Comparison of ENCODE assay signal across 1 cellular context in the genomic region with DNA sequence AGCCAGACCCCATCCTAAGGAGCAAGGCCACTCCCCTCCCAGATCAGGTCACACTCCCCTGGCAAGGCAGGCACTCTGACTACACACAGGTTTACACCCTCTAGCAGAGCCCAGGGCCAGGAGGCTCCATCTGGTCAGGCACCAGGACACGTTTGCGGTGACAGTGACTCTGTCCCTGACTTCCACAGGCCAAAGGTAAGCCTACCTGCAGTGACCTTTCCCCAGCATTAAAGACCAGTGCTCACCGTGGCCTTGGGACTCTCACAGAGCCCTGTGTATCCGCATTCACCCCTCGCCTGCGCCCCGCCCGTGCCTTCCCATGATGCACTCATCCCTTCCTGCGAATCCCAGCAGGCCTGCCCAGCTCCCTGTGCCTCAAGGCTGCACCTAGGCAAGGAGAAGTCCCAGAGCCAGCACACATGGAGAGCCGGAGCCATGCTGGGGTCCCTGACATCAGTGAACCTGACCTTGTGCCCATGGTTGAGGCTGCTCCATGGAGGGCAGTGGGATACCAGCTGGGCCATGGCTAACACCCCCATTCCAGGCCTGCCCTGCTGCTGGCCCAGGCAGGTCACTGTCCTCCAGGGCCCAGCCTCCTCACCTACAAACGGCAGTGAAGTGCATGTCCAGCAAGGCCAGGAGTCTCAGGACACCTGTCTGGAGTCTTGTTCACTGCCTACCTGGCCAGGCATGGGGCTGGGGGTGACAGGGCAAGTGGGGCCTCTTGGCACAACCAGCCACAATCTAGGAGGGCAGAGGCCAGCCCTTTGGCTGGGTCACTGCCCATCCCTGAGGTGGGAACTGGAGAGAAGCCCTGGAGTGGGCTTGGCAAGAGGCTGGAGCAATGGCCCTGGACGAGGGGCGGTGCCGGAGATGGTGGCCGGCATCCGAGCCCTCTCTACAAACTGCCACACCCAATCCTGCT.
TF ChIP-seq lines count a peak whose summit lies in the region.

No MANE protein-coding gene starts in this region.

TF ChIP-seq in HepG2, 621 proteins besides CTCF, POLR2A, EP300 and RAD21 (continued from another document and continues in another):
- TF ChIP-seq, protein P1, sequence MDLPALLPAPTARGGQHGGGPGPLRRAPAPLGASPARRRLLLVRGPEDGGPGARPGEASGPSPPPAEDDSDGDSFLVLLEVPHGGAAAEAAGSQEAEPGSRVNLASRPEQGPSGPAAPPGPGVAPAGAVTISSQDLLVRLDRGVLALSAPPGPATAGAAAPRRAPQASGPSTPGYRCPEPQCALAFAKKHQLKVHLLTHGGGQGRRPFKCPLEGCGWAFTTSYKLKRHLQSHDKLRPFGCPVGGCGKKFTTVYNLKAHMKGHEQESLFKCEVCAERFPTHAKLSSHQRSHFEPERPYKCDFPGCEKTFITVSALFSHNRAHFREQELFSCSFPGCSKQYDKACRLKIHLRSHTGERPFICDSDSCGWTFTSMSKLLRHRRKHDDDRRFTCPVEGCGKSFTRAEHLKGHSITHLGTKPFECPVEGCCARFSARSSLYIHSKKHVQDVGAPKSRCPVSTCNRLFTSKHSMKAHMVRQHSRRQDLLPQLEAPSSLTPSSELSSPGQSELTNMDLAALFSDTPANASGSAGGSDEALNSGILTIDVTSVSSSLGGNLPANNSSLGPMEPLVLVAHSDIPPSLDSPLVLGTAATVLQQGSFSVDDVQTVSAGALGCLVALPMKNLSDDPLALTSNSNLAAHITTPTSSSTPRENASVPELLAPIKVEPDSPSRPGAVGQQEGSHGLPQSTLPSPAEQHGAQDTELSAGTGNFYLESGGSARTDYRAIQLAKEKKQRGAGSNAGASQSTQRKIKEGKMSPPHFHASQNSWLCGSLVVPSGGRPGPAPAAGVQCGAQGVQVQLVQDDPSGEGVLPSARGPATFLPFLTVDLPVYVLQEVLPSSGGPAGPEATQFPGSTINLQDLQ (CRISPR knock-in tag; IDR thresholded peaks at IDR 0.05): no peak
- TF ChIP-seq NCOR1 (IDR thresholded peaks at IDR 0.05; ENCODE audit: borderline replicate concordance, low read length) (no peak), MTA3 (CRISPR knock-in tag; IDR thresholded peaks at IDR 0.05) (no peak), ZNF207 (IDR thresholded peaks at IDR 0.05; ENCODE audit: borderline replicate concordance) (no peak), NFE2L2 (IDR thresholded peaks at IDR 0.05; ENCODE audit: low read length) (no peak), REXO4 (CRISPR knock-in tag; IDR thresholded peaks at IDR 0.05; ENCODE audit: borderline replicate concordance) (0 out of 2 replicates have a peak, but pooled peaks have one; percentile 34), CCDC6 (CRISPR knock-in tag; IDR thresholded peaks at IDR 0.05) (no peak), SAP130 (CRISPR knock-in tag; IDR thresholded peaks at IDR 0.05; ENCODE audit: low read depth) (peak; percentile 55), MXD4 (CRISPR knock-in tag; IDR thresholded peaks at IDR 0.05) (peak; percentile 58; the same call in 1 of the 2 replicates), ZNF383 (CRISPR knock-in tag; IDR thresholded peaks at IDR 0.05; ENCODE audit: borderline replicate concordance) (no peak), HNF4G (IDR thresholded peaks at IDR 0.05; ENCODE audit: borderline replicate concordance, low read depth, low read length) (peak; percentile 57), HNF4G (CRISPR knock-in tag; IDR thresholded peaks at IDR 0.05; ENCODE audit: borderline replicate concordance, low read depth) (peak; percentile 12; the same call in 1 of the 2 replicates), ZNF879 (CRISPR knock-in tag; IDR thresholded peaks at IDR 0.05) (no peak), ARID2 (CRISPR knock-in tag; IDR thresholded peaks at IDR 0.05; ENCODE audit: borderline replicate concordance) (no peak; the same call in 1 of the 2 replicates), PHF8 (CRISPR knock-in tag; IDR thresholded peaks at IDR 0.05) (peak; percentile 71; the same call in 1 of the 2 replicates), CEBPB (IDR thresholded peaks at IDR 0.05; ENCODE audit: borderline replicate concordance, low read depth, low read length) (no peak)
- TF ChIP-seq, protein P2, sequence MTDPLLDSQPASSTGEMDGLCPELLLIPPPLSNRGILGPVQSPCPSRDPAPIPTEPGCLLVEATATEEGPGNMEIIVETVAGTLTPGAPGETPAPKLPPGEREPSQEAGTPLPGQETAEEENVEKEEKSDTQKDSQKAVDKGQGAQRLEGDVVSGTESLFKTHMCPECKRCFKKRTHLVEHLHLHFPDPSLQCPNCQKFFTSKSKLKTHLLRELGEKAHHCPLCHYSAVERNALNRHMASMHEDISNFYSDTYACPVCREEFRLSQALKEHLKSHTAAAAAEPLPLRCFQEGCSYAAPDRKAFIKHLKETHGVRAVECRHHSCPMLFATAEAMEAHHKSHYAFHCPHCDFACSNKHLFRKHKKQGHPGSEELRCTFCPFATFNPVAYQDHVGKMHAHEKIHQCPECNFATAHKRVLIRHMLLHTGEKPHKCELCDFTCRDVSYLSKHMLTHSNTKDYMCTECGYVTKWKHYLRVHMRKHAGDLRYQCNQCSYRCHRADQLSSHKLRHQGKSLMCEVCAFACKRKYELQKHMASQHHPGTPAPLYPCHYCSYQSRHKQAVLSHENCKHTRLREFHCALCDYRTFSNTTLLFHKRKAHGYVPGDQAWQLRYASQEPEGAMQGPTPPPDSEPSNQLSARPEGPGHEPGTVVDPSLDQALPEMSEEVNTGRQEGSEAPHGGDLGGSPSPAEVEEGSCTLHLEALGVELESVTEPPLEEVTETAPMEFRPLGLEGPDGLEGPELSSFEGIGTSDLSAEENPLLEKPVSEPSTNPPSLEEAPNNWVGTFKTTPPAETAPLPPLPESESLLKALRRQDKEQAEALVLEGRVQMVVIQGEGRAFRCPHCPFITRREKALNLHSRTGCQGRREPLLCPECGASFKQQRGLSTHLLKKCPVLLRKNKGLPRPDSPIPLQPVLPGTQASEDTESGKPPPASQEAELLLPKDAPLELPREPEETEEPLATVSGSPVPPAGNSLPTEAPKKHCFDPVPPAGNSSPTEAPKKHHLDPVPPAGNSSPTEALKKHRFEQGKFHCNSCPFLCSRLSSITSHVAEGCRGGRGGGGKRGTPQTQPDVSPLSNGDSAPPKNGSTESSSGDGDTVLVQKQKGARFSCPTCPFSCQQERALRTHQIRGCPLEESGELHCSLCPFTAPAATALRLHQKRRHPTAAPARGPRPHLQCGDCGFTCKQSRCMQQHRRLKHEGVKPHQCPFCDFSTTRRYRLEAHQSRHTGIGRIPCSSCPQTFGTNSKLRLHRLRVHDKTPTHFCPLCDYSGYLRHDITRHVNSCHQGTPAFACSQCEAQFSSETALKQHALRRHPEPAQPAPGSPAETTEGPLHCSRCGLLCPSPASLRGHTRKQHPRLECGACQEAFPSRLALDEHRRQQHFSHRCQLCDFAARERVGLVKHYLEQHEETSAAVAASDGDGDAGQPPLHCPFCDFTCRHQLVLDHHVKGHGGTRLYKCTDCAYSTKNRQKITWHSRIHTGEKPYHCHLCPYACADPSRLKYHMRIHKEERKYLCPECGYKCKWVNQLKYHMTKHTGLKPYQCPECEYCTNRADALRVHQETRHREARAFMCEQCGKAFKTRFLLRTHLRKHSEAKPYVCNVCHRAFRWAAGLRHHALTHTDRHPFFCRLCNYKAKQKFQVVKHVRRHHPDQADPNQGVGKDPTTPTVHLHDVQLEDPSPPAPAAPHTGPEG (CRISPR knock-in tag; IDR thresholded peaks at IDR 0.05): 0 out of 2 replicates have a peak, but pooled peaks have one; percentile 32
- TF ChIP-seq, protein P3, sequence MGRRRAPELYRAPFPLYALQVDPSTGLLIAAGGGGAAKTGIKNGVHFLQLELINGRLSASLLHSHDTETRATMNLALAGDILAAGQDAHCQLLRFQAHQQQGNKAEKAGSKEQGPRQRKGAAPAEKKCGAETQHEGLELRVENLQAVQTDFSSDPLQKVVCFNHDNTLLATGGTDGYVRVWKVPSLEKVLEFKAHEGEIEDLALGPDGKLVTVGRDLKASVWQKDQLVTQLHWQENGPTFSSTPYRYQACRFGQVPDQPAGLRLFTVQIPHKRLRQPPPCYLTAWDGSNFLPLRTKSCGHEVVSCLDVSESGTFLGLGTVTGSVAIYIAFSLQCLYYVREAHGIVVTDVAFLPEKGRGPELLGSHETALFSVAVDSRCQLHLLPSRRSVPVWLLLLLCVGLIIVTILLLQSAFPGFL (CRISPR knock-in tag; IDR thresholded peaks at IDR 0.05): no peak
- TF ChIP-seq, protein P4, sequence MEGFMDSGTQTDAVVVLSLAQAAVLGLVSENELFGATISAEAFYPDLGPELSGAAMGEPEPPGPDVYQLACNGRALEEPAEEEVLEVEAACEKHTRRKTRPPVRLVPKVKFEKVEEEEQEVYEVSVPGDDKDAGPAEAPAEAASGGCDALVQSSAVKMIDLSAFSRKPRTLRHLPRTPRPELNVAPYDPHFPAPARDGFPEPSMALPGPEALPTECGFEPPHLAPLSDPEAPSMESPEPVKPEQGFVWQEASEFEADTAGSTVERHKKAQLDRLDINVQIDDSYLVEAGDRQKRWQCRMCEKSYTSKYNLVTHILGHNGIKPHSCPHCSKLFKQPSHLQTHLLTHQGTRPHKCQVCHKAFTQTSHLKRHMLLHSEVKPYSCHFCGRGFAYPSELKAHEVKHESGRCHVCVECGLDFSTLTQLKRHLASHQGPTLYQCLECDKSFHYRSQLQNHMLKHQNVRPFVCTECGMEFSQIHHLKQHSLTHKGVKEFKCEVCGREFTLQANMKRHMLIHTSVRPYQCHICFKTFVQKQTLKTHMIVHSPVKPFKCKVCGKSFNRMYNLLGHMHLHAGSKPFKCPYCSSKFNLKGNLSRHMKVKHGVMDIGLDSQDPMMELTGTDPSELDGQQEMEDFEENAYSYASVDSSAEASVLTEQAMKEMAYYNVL (CRISPR knock-in tag; IDR thresholded peaks at IDR 0.05; ENCODE audit: borderline replicate concordance): peak; percentile 63
- TF ChIP-seq, protein P5, sequence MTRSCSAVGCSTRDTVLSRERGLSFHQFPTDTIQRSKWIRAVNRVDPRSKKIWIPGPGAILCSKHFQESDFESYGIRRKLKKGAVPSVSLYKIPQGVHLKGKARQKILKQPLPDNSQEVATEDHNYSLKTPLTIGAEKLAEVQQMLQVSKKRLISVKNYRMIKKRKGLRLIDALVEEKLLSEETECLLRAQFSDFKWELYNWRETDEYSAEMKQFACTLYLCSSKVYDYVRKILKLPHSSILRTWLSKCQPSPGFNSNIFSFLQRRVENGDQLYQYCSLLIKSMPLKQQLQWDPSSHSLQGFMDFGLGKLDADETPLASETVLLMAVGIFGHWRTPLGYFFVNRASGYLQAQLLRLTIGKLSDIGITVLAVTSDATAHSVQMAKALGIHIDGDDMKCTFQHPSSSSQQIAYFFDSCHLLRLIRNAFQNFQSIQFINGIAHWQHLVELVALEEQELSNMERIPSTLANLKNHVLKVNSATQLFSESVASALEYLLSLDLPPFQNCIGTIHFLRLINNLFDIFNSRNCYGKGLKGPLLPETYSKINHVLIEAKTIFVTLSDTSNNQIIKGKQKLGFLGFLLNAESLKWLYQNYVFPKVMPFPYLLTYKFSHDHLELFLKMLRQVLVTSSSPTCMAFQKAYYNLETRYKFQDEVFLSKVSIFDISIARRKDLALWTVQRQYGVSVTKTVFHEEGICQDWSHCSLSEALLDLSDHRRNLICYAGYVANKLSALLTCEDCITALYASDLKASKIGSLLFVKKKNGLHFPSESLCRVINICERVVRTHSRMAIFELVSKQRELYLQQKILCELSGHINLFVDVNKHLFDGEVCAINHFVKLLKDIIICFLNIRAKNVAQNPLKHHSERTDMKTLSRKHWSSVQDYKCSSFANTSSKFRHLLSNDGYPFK (CRISPR knock-in tag; IDR thresholded peaks at IDR 0.05; ENCODE audit: borderline replicate concordance): peak; percentile 59; the same call in 1 of the 2 replicates
- TF ChIP-seq, protein P6, sequence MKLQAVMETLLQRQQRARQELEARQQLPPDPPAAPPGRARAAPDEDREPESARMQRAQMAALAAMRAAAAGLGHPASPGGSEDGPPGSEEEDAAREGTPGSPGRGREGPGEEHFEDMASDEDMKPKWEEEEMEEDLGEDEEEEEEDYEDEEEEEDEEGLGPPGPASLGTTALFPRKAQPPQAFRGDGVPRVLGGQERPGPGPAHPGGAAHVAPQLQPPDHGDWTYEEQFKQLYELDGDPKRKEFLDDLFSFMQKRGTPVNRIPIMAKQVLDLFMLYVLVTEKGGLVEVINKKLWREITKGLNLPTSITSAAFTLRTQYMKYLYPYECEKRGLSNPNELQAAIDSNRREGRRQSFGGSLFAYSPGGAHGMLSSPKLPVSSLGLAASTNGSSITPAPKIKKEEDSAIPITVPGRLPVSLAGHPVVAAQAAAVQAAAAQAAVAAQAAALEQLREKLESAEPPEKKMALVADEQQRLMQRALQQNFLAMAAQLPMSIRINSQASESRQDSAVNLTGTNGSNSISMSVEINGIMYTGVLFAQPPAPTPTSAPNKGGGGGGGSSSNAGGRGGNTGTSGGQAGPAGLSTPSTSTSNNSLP (IDR thresholded peaks at IDR 0.05; ENCODE audit: low read depth, low read length): no peak
- TF ChIP-seq, protein P7, sequence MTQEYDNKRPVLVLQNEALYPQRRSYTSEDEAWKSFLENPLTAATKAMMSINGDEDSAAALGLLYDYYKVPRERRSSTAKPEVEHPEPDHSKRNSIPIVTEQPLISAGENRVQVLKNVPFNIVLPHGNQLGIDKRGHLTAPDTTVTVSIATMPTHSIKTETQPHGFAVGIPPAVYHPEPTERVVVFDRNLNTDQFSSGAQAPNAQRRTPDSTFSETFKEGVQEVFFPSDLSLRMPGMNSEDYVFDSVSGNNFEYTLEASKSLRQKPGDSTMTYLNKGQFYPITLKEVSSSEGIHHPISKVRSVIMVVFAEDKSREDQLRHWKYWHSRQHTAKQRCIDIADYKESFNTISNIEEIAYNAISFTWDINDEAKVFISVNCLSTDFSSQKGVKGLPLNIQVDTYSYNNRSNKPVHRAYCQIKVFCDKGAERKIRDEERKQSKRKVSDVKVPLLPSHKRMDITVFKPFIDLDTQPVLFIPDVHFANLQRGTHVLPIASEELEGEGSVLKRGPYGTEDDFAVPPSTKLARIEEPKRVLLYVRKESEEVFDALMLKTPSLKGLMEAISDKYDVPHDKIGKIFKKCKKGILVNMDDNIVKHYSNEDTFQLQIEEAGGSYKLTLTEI (CRISPR knock-in tag; conservative IDR thresholded peaks at IDR 0.05): no peak
- TF ChIP-seq, protein P8, sequence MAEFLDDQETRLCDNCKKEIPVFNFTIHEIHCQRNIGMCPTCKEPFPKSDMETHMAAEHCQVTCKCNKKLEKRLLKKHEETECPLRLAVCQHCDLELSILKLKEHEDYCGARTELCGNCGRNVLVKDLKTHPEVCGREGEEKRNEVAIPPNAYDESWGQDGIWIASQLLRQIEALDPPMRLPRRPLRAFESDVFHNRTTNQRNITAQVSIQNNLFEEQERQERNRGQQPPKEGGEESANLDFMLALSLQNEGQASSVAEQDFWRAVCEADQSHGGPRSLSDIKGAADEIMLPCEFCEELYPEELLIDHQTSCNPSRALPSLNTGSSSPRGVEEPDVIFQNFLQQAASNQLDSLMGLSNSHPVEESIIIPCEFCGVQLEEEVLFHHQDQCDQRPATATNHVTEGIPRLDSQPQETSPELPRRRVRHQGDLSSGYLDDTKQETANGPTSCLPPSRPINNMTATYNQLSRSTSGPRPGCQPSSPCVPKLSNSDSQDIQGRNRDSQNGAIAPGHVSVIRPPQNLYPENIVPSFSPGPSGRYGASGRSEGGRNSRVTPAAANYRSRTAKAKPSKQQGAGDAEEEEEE (CRISPR knock-in tag; IDR thresholded peaks at IDR 0.05; ENCODE audit: borderline replicate concordance): peak; percentile 49; the same call in 1 of the 2 replicates
